ENCODE assay signal across 9 cellular contexts in genomic region chr15:81024265-81024875, GRCh38. TPM values are rescaled to one million over a fixed set of nuclear protein-coding genes. Genes with fewer than 3 reads are reported as not detected.
DNase-seq lines count a peak whose midpoint lies in the region; ATAC-seq and TF ChIP-seq lines count a peak whose summit lies in the region.
"Had no signal": no experiment of that assay in that cellular context is flagged by ENCODE, and none has a peak within 500 bp of the region (broad histone marks: within the 10 kb centered on the region; RNA-seq: fewer than 3 reads in every experiment).

No MANE protein-coding gene starts in this region.

- no peak for ATAC-seq in activated CD4-positive, alpha-beta T cell treated with anti-CD3 and anti-CD28 coated beads for 36 hours
- no peak for ATAC-seq in GM18502 (IDR thresholded peaks at IDR 0.05; ENCODE audit: poor library complexity, unreplicated experiment)

- H3K4me2 ChIP-seq in OCI-LY7 (ENCODE audit: low read length), result no peak overlapping the region

- no peaks in the 10 kb centered on the region for H3K9me2 ChIP-seq in OCI-LY7 (ENCODE audit: insufficient read depth, low read length)

- no TSS peak for BruUV-seq in OCI-LY7 (replicated peaks; lab: Mats Ljungman, UMichigan)

- H3K4me1 Mint-ChIP-seq in activated CD4-positive, alpha-beta T cell treated with anti-CD3 and anti-CD28 coated beads for 36 hours, result peaks cover 36% of the 10 kb centered on the region
- peaks cover 23% of the 10 kb centered on the region for H3K4me1 Mint-ChIP-seq in activated CD4-positive, alpha-beta T cell treated with anti-CD3 and anti-CD28 coated beads, Interleukin-2, amount 10 ng/mL, durations not matched to agents 7 days and 5 days
- H3K4me1 Mint-ChIP-seq in activated CD4-positive, alpha-beta memory T cell treated with anti-CD3 and anti-CD28 coated beads for 36 hours (ENCODE audit: low read depth), result peaks cover 35% of the 10 kb centered on the region

- H3K27ac Mint-ChIP-seq in activated CD4-positive, alpha-beta T cell treated with anti-CD3 and anti-CD28 coated beads for 36 hours, result peak overlapping the region; percentile 87
- no peak overlapping the region for H3K27ac Mint-ChIP-seq in activated CD4-positive, alpha-beta T cell treated with anti-CD3 and anti-CD28 coated beads, Interleukin-2, amount 10 ng/mL, durations not matched to agents 7 days and 5 days
- H3K27ac Mint-ChIP-seq in activated CD4-positive, alpha-beta memory T cell treated with anti-CD3 and anti-CD28 coated beads for 36 hours, result peak overlapping the region; percentile 95

- H3K9me3 ChIP-seq in OCI-LY7 (ENCODE audit: low read length), result no peaks in the 10 kb centered on the region

- H3K36me3 ChIP-seq in OCI-LY7 (ENCODE audit: insufficient read depth, low read length), result no peaks in the 10 kb centered on the region

- H3K4me3 ChIP-seq in OCI-LY7 (ENCODE audit: low read depth, low read length, poor library complexity, severe bottlenecking), result no peak overlapping the region

- intact Hi-C loops in activated CD4-positive, alpha-beta T cell treated with anti-CD3 and anti-CD28 coated beads for 36 hours (cut with DNase I, micrococcal nuclease), result no loop called here
- intact Hi-C loops in activated CD4-positive, alpha-beta memory T cell treated with anti-CD3 and anti-CD28 coated beads for 36 hours (cut with micrococcal nuclease), result loop anchor here (5.0 kb wide), 1 partner anchor 37 kb away; the partner anchor contains the start of gene MESD
- intact Hi-C loops in OCI-LY7 (cut with micrococcal nuclease; ENCODE audit: unreplicated experiment), result no loop called here

- peak overlapping the region; percentile 32 for H3K4me3 Mint-ChIP-seq in activated CD4-positive, alpha-beta T cell treated with anti-CD3 and anti-CD28 coated beads for 36 hours
- no peak overlapping the region for H3K4me3 Mint-ChIP-seq in activated CD4-positive, alpha-beta T cell treated with anti-CD3 and anti-CD28 coated beads, Interleukin-2, amount 10 ng/mL, durations not matched to agents 7 days and 5 days
- H3K4me3 Mint-ChIP-seq in activated CD4-positive, alpha-beta memory T cell treated with anti-CD3 and anti-CD28 coated beads for 36 hours, result peak overlapping the region; percentile 34

- H3K9me3 Mint-ChIP-seq in activated CD4-positive, alpha-beta T cell treated with anti-CD3 and anti-CD28 coated beads for 36 hours (ENCODE audit: low read depth), result no peaks in the 10 kb centered on the region
- H3K9me3 Mint-ChIP-seq in activated CD4-positive, alpha-beta T cell treated with anti-CD3 and anti-CD28 coated beads, Interleukin-2, amount 10 ng/mL, durations not matched to agents 7 days and 5 days, result no peaks in the 10 kb centered on the region
- no peaks in the 10 kb centered on the region for H3K9me3 Mint-ChIP-seq in activated CD4-positive, alpha-beta memory T cell treated with anti-CD3 and anti-CD28 coated beads for 36 hours

- no peak for DNase-seq in activated CD4-positive, alpha-beta T cell treated with anti-CD3 and anti-CD28 coated beads for 36 hours
- DNase-seq in activated CD4-positive, alpha-beta T cell treated with anti-CD3 and anti-CD28 coated beads, Interleukin-2, amount 10 ng/mL, durations not matched to agents 7 days and 5 days, result no peak
- DNase-seq in activated CD4-positive, alpha-beta memory T cell treated with anti-CD3 and anti-CD28 coated beads for 36 hours, result no peak
- DNase-seq in iPS-NIHi11 (ENCODE audit: low spot score) (peak; percentile 11), OCI-LY7 (ENCODE audit: low spot score) (no peak), ureter (ENCODE audit: low spot score) (no peak)
- DNase-seq: activated gamma-delta T cell had no signal

- peaks cover 2% of the 10 kb centered on the region for H3K27me3 Mint-ChIP-seq in activated CD4-positive, alpha-beta T cell treated with anti-CD3 and anti-CD28 coated beads for 36 hours
- H3K27me3 Mint-ChIP-seq in activated CD4-positive, alpha-beta T cell treated with anti-CD3 and anti-CD28 coated beads, Interleukin-2, amount 10 ng/mL, durations not matched to agents 7 days and 5 days, result no peaks in the 10 kb centered on the region
- no peaks in the 10 kb centered on the region for H3K27me3 Mint-ChIP-seq in activated CD4-positive, alpha-beta memory T cell treated with anti-CD3 and anti-CD28 coated beads for 36 hours

- no peaks in the 10 kb centered on the region for H3K79me2 ChIP-seq in OCI-LY7 (ENCODE audit: insufficient read depth, low read depth, low read length)

- H3K4me1 ChIP-seq in OCI-LY7 (ENCODE audit: insufficient read depth, low read length, poor library complexity, severe bottlenecking), result peaks cover 7% of the 10 kb centered on the region

- TF ChIP-seq CTCF in OCI-LY7 (conservative IDR thresholded peaks at IDR 0.05; ENCODE audit: low read length), result no peak

- H3K27ac ChIP-seq in temporal lobe (ENCODE audit: low read depth, low read length) (peak overlapping the region; percentile 14), OCI-LY7 (ENCODE audit: low read depth, low read length, poor library complexity, severe bottlenecking) (no peak overlapping the region)

- no peaks in the 10 kb centered on the region for H4K20me1 ChIP-seq in OCI-LY7 (ENCODE audit: insufficient read depth, low read length)

- CTCF ChIA-PET in activated CD4-positive, alpha-beta T cell treated with anti-CD3 and anti-CD28 coated beads for 36 hours (lab: Charles Lee), result interaction anchor here (0.8 to 1.2 kb wide), 4 partner anchors 15 to 1726 kb away, joined by 3 to 4 read pairs (median 3); no protein-coding TSS in a partner anchor
- CTCF ChIA-PET in activated CD4-positive, alpha-beta T cell treated with anti-CD3 and anti-CD28 coated beads, Interleukin-2, amount 10 ng/mL, durations not matched to agents 7 days and 5 days (lab: Charles Lee), result interaction anchor here (0.7 to 1.6 kb wide), 6 partner anchors 9 to 242 kb away, joined by 3 to 5 read pairs (median 4); no protein-coding TSS in a partner anchor
- CTCF ChIA-PET in activated CD4-positive, alpha-beta memory T cell treated with anti-CD3 and anti-CD28 coated beads for 36 hours (lab: Charles Lee), result interaction anchor here (0.7 kb wide), 2 partner anchors 13 to 271 kb away, joined by 3 read pairs; no protein-coding TSS in a partner anchor
- CTCF ChIA-PET in OCI-LY7 (lab: Charles Lee; ENCODE audit: unreplicated experiment), result no interaction called here

- H3K36me3 Mint-ChIP-seq in activated CD4-positive, alpha-beta T cell treated with anti-CD3 and anti-CD28 coated beads for 36 hours (ENCODE audit: low read depth), result no peaks in the 10 kb centered on the region
- H3K36me3 Mint-ChIP-seq in activated CD4-positive, alpha-beta T cell treated with anti-CD3 and anti-CD28 coated beads, Interleukin-2, amount 10 ng/mL, durations not matched to agents 7 days and 5 days (ENCODE audit: low read depth), result peaks cover 1% of the 10 kb centered on the region
- H3K36me3 Mint-ChIP-seq in activated CD4-positive, alpha-beta memory T cell treated with anti-CD3 and anti-CD28 coated beads for 36 hours, result no peaks in the 10 kb centered on the region

- POLR2A ChIA-PET in activated CD4-positive, alpha-beta T cell treated with anti-CD3 and anti-CD28 coated beads for 36 hours (lab: Charles Lee), result interaction anchor here (0.9 kb wide), 1 partner anchor 272 kb away, joined by 3 read pairs; no protein-coding TSS in a partner anchor
- POLR2A ChIA-PET in activated CD4-positive, alpha-beta T cell treated with anti-CD3 and anti-CD28 coated beads, Interleukin-2, amount 10 ng/mL, durations not matched to agents 7 days and 5 days (lab: Charles Lee), result no interaction called here
- POLR2A ChIA-PET in activated CD4-positive, alpha-beta memory T cell treated with anti-CD3 and anti-CD28 coated beads for 36 hours (lab: Charles Lee), result interaction anchor here (1.0 to 1.9 kb wide), 3 partner anchors 14 to 272 kb away, joined by 4 to 22 read pairs (median 4); partner anchors contain the start of gene TLNRD1
- POLR2A ChIA-PET in OCI-LY7 (lab: Charles Lee), result no interaction called here

- no peak overlapping the region for H2AFZ ChIP-seq in OCI-LY7 (ENCODE audit: low read length)

RNA-seq across cellular contexts. Expression of gene TLNRD1, which starts 23.6 kb away (rescaled TPM):
- 10 to 100 TPM; 11.2 to 16.9 TPM for total RNA-seq in activated CD4-positive, alpha-beta T cell treated with anti-CD3 and anti-CD28 coated beads for 36 hours
- total RNA-seq in activated CD4-positive, alpha-beta T cell treated with anti-CD3 and anti-CD28 coated beads, Interleukin-2, amount 10 ng/mL, durations not matched to agents 7 days and 5 days, result 10 to 100 TPM; 28.6 to 34.2 TPM
- total RNA-seq in activated CD4-positive, alpha-beta memory T cell treated with anti-CD3 and anti-CD28 coated beads for 36 hours, result 10 to 100 TPM; 23.5 to 25.4 TPM
- total RNA-seq in temporal lobe, result 6.9 TPM
- 17.0 and 19.9 TPM in 2 replicates for total RNA-seq in OCI-LY7 (2014; rRNA removed; shearing (Covaris generic))
- 17.4 and 17.5 TPM in 2 replicates for total RNA-seq in OCI-LY7 (2022)
- total RNA-seq in ureter, result 15.1 TPM

RNA-seq across cellular contexts. Expression of gene MESD, which starts 34.8 kb away (rescaled TPM):
- 10 to 100 TPM; 18.6 to 21.7 TPM for total RNA-seq in activated CD4-positive, alpha-beta T cell treated with anti-CD3 and anti-CD28 coated beads for 36 hours
- total RNA-seq in activated CD4-positive, alpha-beta T cell treated with anti-CD3 and anti-CD28 coated beads, Interleukin-2, amount 10 ng/mL, durations not matched to agents 7 days and 5 days, result 10 to 100 TPM; 34.0 to 34.3 TPM
- 10 to 100 TPM; 20.0 to 20.5 TPM for total RNA-seq in activated CD4-positive, alpha-beta memory T cell treated with anti-CD3 and anti-CD28 coated beads for 36 hours
- total RNA-seq in temporal lobe, result 10.3 TPM
- 14.9 and 17.3 TPM in 2 replicates for total RNA-seq in OCI-LY7 (2014; rRNA removed; shearing (Covaris generic))
- total RNA-seq in OCI-LY7 (2022), result 27.7 and 27.9 TPM in 2 replicates
- 37.6 TPM for total RNA-seq in ureter

Comparison
In these comparisons a context has a peak if more than half of its experiments do, and no peak if none do; other contexts are left out.
1. POLR2A ChIA-PET loops: an anchor here in activated CD4-positive, alpha-beta T cell treated with anti-CD3 and anti-CD28 coated beads for 36 hours (0.9 kb wide) and activated CD4-positive, alpha-beta memory T cell treated with anti-CD3 and anti-CD28 coated beads for 36 hours (1.0 to 1.9 kb wide); none called in activated CD4-positive, alpha-beta T cell treated with anti-CD3 and anti-CD28 coated beads, Interleukin-2, amount 10 ng/mL, durations not matched to agents 7 days and 5 days and OCI-LY7.